13 cellular contexts compared by ENCODE assay signal in genomic region chr14:74569826-74570591, GRCh38. TPM values are rescaled to one million over a fixed set of nuclear protein-coding genes. Genes with fewer than 3 reads are reported as not detected.
DNase-seq lines count a peak whose midpoint lies in the region; ATAC-seq and TF ChIP-seq lines count a peak whose summit lies in the region.
"Had no signal": no experiment of that assay in that cellular context is flagged by ENCODE, and none has a peak within 500 bp of the region (broad histone marks: within the 10 kb centered on the region; RNA-seq: fewer than 3 reads in every experiment).

No MANE protein-coding gene starts in this region.

- no peak for ATAC-seq in natural killer cell treated with Interleukin-12 subunit alpha and Interleukin-12 subunit beta and Interleukin-15 and Interleukin-18, amount 100 ng/mL, for 72 hours
- no peak for ATAC-seq in natural killer cell
- no peak for ATAC-seq in GM19397 (IDR thresholded peaks at IDR 0.05; ENCODE audit: unreplicated experiment)
- ATAC-seq in GM21723 (IDR thresholded peaks at IDR 0.05; ENCODE audit: unreplicated experiment), result no peak

- no peak overlapping the region for H3K4me3 Mint-ChIP-seq in natural killer cell treated with Interleukin-12 subunit alpha and Interleukin-12 subunit beta and Interleukin-15 and Interleukin-18, amount 100 ng/mL, for 72 hours
- H3K4me3 Mint-ChIP-seq in natural killer cell (no peak overlapping the region), nephron progenitor cell (no peak overlapping the region)
- H3K4me3 Mint-ChIP-seq: activated naive CD8-positive, alpha-beta T cell treated with anti-CD3 and anti-CD28 coated beads for 36 hours; naive B cell had no signal

- H3K4me1 Mint-ChIP-seq in natural killer cell treated with Interleukin-12 subunit alpha and Interleukin-12 subunit beta and Interleukin-15 and Interleukin-18, amount 100 ng/mL, for 72 hours (ENCODE audit: low read depth in 2 of 2), result peaks cover 34 to 35% of the 10 kb centered on the region in 2 donors
- H3K4me1 Mint-ChIP-seq in natural killer cell, result peaks cover 32 to 38% of the 10 kb centered on the region in 2 donors
- H3K4me1 Mint-ChIP-seq in nephron progenitor cell, result peaks cover 57% of the 10 kb centered on the region

- peaks cover 49 to 78% of the 10 kb centered on the region in 2 donors for H3K27me3 Mint-ChIP-seq in natural killer cell treated with Interleukin-12 subunit alpha and Interleukin-12 subunit beta and Interleukin-15 and Interleukin-18, amount 100 ng/mL, for 72 hours
- peaks cover 75 to 78% of the 10 kb centered on the region in 2 donors for H3K27me3 Mint-ChIP-seq in natural killer cell (ENCODE audit: low read depth in 2 of 2)
- H3K27me3 Mint-ChIP-seq in nephron progenitor cell (ENCODE audit: low read depth, poor library complexity), result peaks cover 6% of the 10 kb centered on the region

- H3K27ac Mint-ChIP-seq in natural killer cell treated with Interleukin-12 subunit alpha and Interleukin-12 subunit beta and Interleukin-15 and Interleukin-18, amount 100 ng/mL, for 72 hours, result no peak overlapping the region
- H3K27ac Mint-ChIP-seq in natural killer cell (no peak overlapping the region), nephron progenitor cell (peak overlapping the region; percentile 76)
- H3K27ac Mint-ChIP-seq: activated naive CD8-positive, alpha-beta T cell treated with anti-CD3 and anti-CD28 coated beads for 36 hours had no signal

- H3K36me3 Mint-ChIP-seq in natural killer cell treated with Interleukin-12 subunit alpha and Interleukin-12 subunit beta and Interleukin-15 and Interleukin-18, amount 100 ng/mL, for 72 hours, result no peaks in the 10 kb centered on the region
- H3K36me3 Mint-ChIP-seq in natural killer cell (no peaks in the 10 kb centered on the region), nephron progenitor cell (ENCODE audit: low read depth) (no peaks in the 10 kb centered on the region)
- H3K36me3 Mint-ChIP-seq: activated naive CD8-positive, alpha-beta T cell treated with anti-CD3 and anti-CD28 coated beads for 36 hours; CD14-positive monocyte; naive B cell had no signal

- H3K9me3 Mint-ChIP-seq in natural killer cell treated with Interleukin-12 subunit alpha and Interleukin-12 subunit beta and Interleukin-15 and Interleukin-18, amount 100 ng/mL, for 72 hours, result no peaks in the 10 kb centered on the region
- H3K9me3 Mint-ChIP-seq in natural killer cell, result no peaks in the 10 kb centered on the region
- H3K9me3 Mint-ChIP-seq in nephron progenitor cell, result no peaks in the 10 kb centered on the region
- H3K9me3 Mint-ChIP-seq: activated naive CD8-positive, alpha-beta T cell treated with anti-CD3 and anti-CD28 coated beads for 36 hours; CD14-positive monocyte; naive B cell had no signal

- peak; percentile 52 for DNase-seq in natural killer cell treated with Interleukin-12 subunit alpha and Interleukin-12 subunit beta and Interleukin-15 and Interleukin-18, amount 100 ng/mL, for 72 hours (ENCODE audit: low spot score)
- DNase-seq in natural killer cell (no peak), dermis blood vessel endothelial cell (peak; percentile 37), nephron progenitor cell (no peak), NAMALWA (ENCODE audit: low spot score) (no peak), NCI-H510A (lab: John Stamatoyannopoulos, UW) (no peak)
- DNase-seq: activated CD4-positive, alpha-beta T cell treated with anti-CD3 and anti-CD28 coated beads for 48 hours; activated naive CD8-positive, alpha-beta T cell treated with anti-CD3 and anti-CD28 coated beads for 36 hours; naive B cell; SHP77 treated with DMSO at 0.1 percent for 48 hours had no signal

- intact Hi-C loops in natural killer cell (cut with micrococcal nuclease), result no loop called here

- TF ChIP-seq CTCF in natural killer cell (IDR thresholded peaks at IDR 0.05), result no peak
- no peak for TF ChIP-seq CTCF in nephron progenitor cell (IDR thresholded peaks at IDR 0.05)

RNA-seq across cellular contexts. Expression of gene LTBP2, which starts 42.0 kb away (rescaled TPM):
- total RNA-seq in natural killer cell treated with Interleukin-12 subunit alpha and Interleukin-12 subunit beta and Interleukin-15 and Interleukin-18, amount 100 ng/mL, for 72 hours, result under 1 TPM; 0.55 to 0.73 TPM
- total RNA-seq in natural killer cell (1 to 10 TPM; 2.1 to 3.7 (median 3.0) TPM), dermis blood vessel endothelial cell (89.2 and 90.5 TPM in 2 replicates)

Comparison
In these comparisons a context has a peak if more than half of its experiments do, and no peak if none do; other contexts are left out.
1. DNase-seq: peak in natural killer cell treated with Interleukin-12 subunit alpha and Interleukin-12 subunit beta and Interleukin-15 and Interleukin-18, amount 100 ng/mL, for 72 hours (single experiment) and dermis blood vessel endothelial cell (single experiment); none in natural killer cell (single experiment), nephron progenitor cell (single experiment), NAMALWA (single experiment) and NCI-H510A (single experiment).
2. RNA of gene LTBP2, which starts 42.0 kb away (total RNA-seq): 89.2 to 90.5 TPM in dermis blood vessel endothelial cell; 2.1 to 3.7 TPM in natural killer cell and 0.55 to 0.73 TPM in natural killer cell treated with Interleukin-12 subunit alpha and Interleukin-12 subunit beta and Interleukin-15 and Interleukin-18, amount 100 ng/mL, for 72 hours; every median in the first group is over 10 times any median in the second.